1 cellular context compared by ENCODE assay signal in genomic region chr12:51345681-51346080, GRCh38.
TF ChIP-seq lines count a peak whose summit lies in the region.

No MANE protein-coding gene starts in this region.

TF ChIP-seq in GM23338, 12 proteins besides CTCF, POLR2A, EP300 and RAD21 (continued from another document):
- no peak for TF ChIP-seq ZNF462 (CRISPR knock-in tag; IDR thresholded peaks at IDR 0.05)
- TF ChIP-seq ZNF114 (CRISPR knock-in tag; IDR thresholded peaks at IDR 0.05) = no peak
- TF ChIP-seq, protein P1, sequence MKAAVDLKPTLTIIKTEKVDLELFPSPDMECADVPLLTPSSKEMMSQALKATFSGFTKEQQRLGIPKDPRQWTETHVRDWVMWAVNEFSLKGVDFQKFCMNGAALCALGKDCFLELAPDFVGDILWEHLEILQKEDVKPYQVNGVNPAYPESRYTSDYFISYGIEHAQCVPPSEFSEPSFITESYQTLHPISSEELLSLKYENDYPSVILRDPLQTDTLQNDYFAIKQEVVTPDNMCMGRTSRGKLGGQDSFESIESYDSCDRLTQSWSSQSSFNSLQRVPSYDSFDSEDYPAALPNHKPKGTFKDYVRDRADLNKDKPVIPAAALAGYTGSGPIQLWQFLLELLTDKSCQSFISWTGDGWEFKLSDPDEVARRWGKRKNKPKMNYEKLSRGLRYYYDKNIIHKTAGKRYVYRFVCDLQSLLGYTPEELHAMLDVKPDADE (IDR thresholded peaks at IDR 0.05) = no peak
- TF ChIP-seq, protein P2, sequence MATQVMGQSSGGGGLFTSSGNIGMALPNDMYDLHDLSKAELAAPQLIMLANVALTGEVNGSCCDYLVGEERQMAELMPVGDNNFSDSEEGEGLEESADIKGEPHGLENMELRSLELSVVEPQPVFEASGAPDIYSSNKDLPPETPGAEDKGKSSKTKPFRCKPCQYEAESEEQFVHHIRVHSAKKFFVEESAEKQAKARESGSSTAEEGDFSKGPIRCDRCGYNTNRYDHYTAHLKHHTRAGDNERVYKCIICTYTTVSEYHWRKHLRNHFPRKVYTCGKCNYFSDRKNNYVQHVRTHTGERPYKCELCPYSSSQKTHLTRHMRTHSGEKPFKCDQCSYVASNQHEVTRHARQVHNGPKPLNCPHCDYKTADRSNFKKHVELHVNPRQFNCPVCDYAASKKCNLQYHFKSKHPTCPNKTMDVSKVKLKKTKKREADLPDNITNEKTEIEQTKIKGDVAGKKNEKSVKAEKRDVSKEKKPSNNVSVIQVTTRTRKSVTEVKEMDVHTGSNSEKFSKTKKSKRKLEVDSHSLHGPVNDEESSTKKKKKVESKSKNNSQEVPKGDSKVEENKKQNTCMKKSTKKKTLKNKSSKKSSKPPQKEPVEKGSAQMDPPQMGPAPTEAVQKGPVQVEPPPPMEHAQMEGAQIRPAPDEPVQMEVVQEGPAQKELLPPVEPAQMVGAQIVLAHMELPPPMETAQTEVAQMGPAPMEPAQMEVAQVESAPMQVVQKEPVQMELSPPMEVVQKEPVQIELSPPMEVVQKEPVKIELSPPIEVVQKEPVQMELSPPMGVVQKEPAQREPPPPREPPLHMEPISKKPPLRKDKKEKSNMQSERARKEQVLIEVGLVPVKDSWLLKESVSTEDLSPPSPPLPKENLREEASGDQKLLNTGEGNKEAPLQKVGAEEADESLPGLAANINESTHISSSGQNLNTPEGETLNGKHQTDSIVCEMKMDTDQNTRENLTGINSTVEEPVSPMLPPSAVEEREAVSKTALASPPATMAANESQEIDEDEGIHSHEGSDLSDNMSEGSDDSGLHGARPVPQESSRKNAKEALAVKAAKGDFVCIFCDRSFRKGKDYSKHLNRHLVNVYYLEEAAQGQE (IDR thresholded peaks at IDR 0.05; ENCODE audit: unreplicated experiment) = no peak
- TF ChIP-seq CREB1 (CRISPR knock-in tag; IDR thresholded peaks at IDR 0.05; ENCODE audit: low read depth) = no peak
- TF ChIP-seq EZH2 (IDR thresholded peaks at IDR 0.05; ENCODE audit: low read depth, unreplicated experiment) = no peak
- TF ChIP-seq EZH2phosphoT487 (IDR thresholded peaks at IDR 0.05; ENCODE audit: unreplicated experiment) = no peak
TF ChIP-seq in GM23338: peak in this region for 0.
